ENCODE assay signal across 8 cellular contexts in the genomic region with DNA sequence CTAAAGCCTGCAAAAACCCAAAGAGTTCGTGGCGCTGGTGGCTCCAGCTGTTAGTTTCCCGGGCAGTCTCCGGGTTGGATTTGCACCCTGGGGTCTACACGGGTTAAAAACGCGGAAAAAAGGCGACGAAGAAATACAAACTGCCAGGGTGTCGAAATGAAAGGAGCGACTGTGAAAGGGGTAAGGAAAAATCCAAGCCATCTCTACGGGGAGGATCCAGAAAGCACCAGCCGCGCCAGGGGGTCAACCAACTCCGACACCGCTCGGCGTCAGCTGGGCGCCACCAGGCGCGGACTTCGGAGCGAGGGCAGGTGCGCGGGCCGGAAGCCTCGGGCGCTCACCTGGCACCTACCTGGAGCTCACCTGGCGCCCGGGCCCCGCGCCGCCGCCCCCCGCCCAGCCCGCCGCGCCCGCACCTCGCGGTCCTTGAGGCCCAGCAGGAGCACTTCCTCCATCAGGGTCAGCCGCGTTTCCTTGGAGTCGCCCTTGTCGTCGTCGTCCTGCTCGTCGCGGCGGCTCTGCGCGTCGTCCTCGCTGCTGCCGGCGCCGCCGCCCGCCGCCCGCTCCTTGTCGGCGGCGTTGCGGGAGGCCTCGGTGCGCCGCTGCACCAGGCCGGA. TPM values are rescaled to one million over a fixed set of nuclear protein-coding genes. Genes with fewer than 3 reads are reported as not detected.
DNase-seq lines count a peak whose midpoint lies in the region; ATAC-seq and TF ChIP-seq lines count a peak whose summit lies in the region.

No MANE protein-coding gene starts in this region.

- H3K4me3 Mint-ChIP-seq in HFFc6: peak overlapping the region; percentile 99

- H2AFZ ChIP-seq in SU-DHL-6 (ENCODE audit: low read depth, low read length, severe bottlenecking): peak overlapping the region; percentile 100

- H3K9me3 Mint-ChIP-seq in HFFc6: peaks cover 10% of the 10 kb centered on the region

- peaks cover 55% of the 10 kb centered on the region for H3K79me2 ChIP-seq in SU-DHL-6 (ENCODE audit: insufficient read depth, low read length)

- H3F3A ChIP-seq in SU-DHL-6 (ENCODE audit: insufficient read depth): peaks cover 12% of the 10 kb centered on the region

- TF ChIP-seq CTCF in GM10266 (IDR thresholded peaks at IDR 0.05; ENCODE audit: control insufficient read depth, insufficient read depth, low read depth, missing control alignments) (no peak), HFFc6 (IDR thresholded peaks at IDR 0.05) (no peak), SU-DHL-6 (IDR thresholded peaks at IDR 0.05; ENCODE audit: insufficient read depth, low read length, poor library complexity, severe bottlenecking) (no peak), body of pancreas (IDR thresholded peaks at IDR 0.05) (peak in 1 of 7 experiments; percentile 1)

- peak overlapping the region; percentile 88 for H3K4me2 ChIP-seq in SU-DHL-6 (ENCODE audit: low read depth, low read length, poor library complexity, severe bottlenecking)

- no peaks in the 10 kb centered on the region for H3K27me3 ChIP-seq in SU-DHL-6 (ENCODE audit: low read length)
- no peaks in the 10 kb centered on the region for H3K27me3 ChIP-seq in body of pancreas
- no peaks in the 10 kb centered on the region for H3K27me3 ChIP-seq in iPS-18a (ENCODE audit: control insufficient read depth, insufficient read depth, low read length)

- H3K9ac ChIP-seq in SU-DHL-6 (ENCODE audit: low read length) (peak overlapping the region; percentile 99), iPS-18a (ENCODE audit: low read length) (peak overlapping the region; percentile 93)

- peaks cover 35% of the 10 kb centered on the region for H3K36me3 Mint-ChIP-seq in HFFc6 (ENCODE audit: low read depth)

- DNase-seq in GM10266 (ENCODE audit: extremely low spot score) (peak; percentile 69), HFFc6 (peak; percentile 29), NAMALWA (ENCODE audit: low spot score) (peak; percentile 68), body of pancreas (peak; percentile 78 to 81 (median 79)), skeletal muscle cell (ENCODE audit: low read depth) (no peak), middle frontal gyrus (ENCODE audit: extremely low spot score, low spot score) (no peak)

- intact Hi-C loops in body of pancreas (cut with DNase I): no loop called here

- 0 out of 2 replicates have a peak, but pooled peaks cover 4% of the 10 kb centered on the region for H4K20me1 ChIP-seq in SU-DHL-6 (ENCODE audit: low read depth, low read length)

- peaks cover 3% of the 10 kb centered on the region for H3K27me3 Mint-ChIP-seq in HFFc6 (ENCODE audit: insufficient read depth)

- TF ChIP-seq POLR2A in body of pancreas (IDR thresholded peaks at IDR 0.05): peak in 1 of 3 donors; percentile 19

- H3K4me1 ChIP-seq in body of pancreas (peaks cover 40% of the 10 kb centered on the region), iPS-18a (ENCODE audit: control insufficient read depth, low read depth, low read length) (peaks cover 3% of the 10 kb centered on the region)

- H3K36me3 ChIP-seq in SU-DHL-6 (ENCODE audit: low read length): peaks cover 21% of the 10 kb centered on the region; the same call in 1 of the 2 replicates
- no peaks in the 10 kb centered on the region for H3K36me3 ChIP-seq in body of pancreas (replicated peaks in 1 of 2; ENCODE audit: insufficient read depth in 1 of 2, low read depth in 2 of 2)
- peaks cover 25% of the 10 kb centered on the region for H3K36me3 ChIP-seq in iPS-18a (ENCODE audit: control insufficient read depth, low read depth, low read length)

- H3K9me2 ChIP-seq in SU-DHL-6 (replicated peaks; ENCODE audit: insufficient read depth, low read length): no peaks in the 10 kb centered on the region

- peak overlapping the region; percentile 98 for H3K27ac Mint-ChIP-seq in HFFc6

- ATAC-seq in body of pancreas: peak; percentile 77

- H3K4me1 Mint-ChIP-seq in HFFc6 (ENCODE audit: low read depth): peaks cover 52% of the 10 kb centered on the region

- peak overlapping the region; percentile 77 for H3K27ac ChIP-seq in SU-DHL-6 (ENCODE audit: low read depth, low read length)
- peak overlapping the region; percentile 93 to 100 (median 100) for H3K27ac ChIP-seq in body of pancreas
- H3K27ac ChIP-seq in iPS-18a (ENCODE audit: low read length): peak overlapping the region; percentile 89

- H3K9me3 ChIP-seq in SU-DHL-6 (ENCODE audit: insufficient read depth, low read length): no peaks in the 10 kb centered on the region
- no peaks in the 10 kb centered on the region for H3K9me3 ChIP-seq in body of pancreas
- no peaks in the 10 kb centered on the region for H3K9me3 ChIP-seq in iPS-18a (ENCODE audit: control insufficient read depth, low read depth, low read length)

- 0% methylated on average over 13 to 55 of the region's 70 CpGs for WGBS in body of pancreas, 2 donors

- H3K4me3 ChIP-seq in SU-DHL-6 (ENCODE audit: insufficient read depth, low read length, poor library complexity, severe bottlenecking): peak overlapping the region; percentile 99
- peak overlapping the region; percentile 74 to 92 for H3K4me3 ChIP-seq in body of pancreas
- peak overlapping the region; percentile 98 for H3K4me3 ChIP-seq in iPS-18a (ENCODE audit: low read length)
- H3K4me3 ChIP-seq in skeletal muscle cell (ENCODE audit: low read depth, low read length): peak overlapping the region; percentile 75

RNA-seq across cellular contexts. Expression of gene GOLPH3, which starts 0.6 kb away (rescaled TPM):
- total RNA-seq in HFFc6 (2021; fragmentation: NEBNext Ultra II Directional; extraction: Animal tissue kit (Norgen Biotek cat#: 25700)): 10 to 100 TPM; 86.3 to 97.0 (median 93.8) TPM
- 10 to 100 TPM; 74.2 to 78.4 TPM for total RNA-seq in body of pancreas

Comparison
In these comparisons a context has a peak if more than half of its experiments do, and no peak if none do; other contexts are left out.
1. DNase-seq: peak in GM10266 (single experiment), HFFc6 (single experiment), NAMALWA (single experiment) and body of pancreas (4 of 4); none in skeletal muscle cell (single experiment) and middle frontal gyrus (single experiment).
2. Peak in every context shown above with its lines, with median percentiles within 50 percentile points of each other: H3K27ac ChIP-seq and H3K4me3 ChIP-seq.